Comparison of ENCODE assay signal across 20 cellular contexts in genomic region chr22:17725465-17725800, GRCh38. TPM values are rescaled to one million over a fixed set of nuclear protein-coding genes. Genes with fewer than 3 reads are reported as not detected.
DNase-seq lines count a peak whose midpoint lies in the region; ATAC-seq and TF ChIP-seq lines count a peak whose summit lies in the region.
"Had no signal": no experiment of that assay in that cellular context is flagged by ENCODE, and none has a peak within 500 bp of the region (broad histone marks: within the 10 kb centered on the region; RNA-seq: fewer than 3 reads in every experiment).

No MANE protein-coding gene starts in this region.

- no peaks in the 10 kb centered on the region for H3K27me3 Mint-ChIP-seq in stimulated activated naive CD8-positive, alpha-beta T cell treated with anti-CD3 and anti-CD28 coated beads, Interleukin-15, Interleukin-2, amounts not matched to agents 100 ng/mL and 50 ng/mL, for 24 hours
- no peaks in the 10 kb centered on the region for H3K27me3 Mint-ChIP-seq in progenitor cell of endocrine pancreas
- peaks cover 0 to 3% (median 0%) of the 10 kb centered on the region in 3 donors for H3K27me3 Mint-ChIP-seq in immature natural killer cell (ENCODE audit: low read depth in 3 of 3)
- H3K27me3 Mint-ChIP-seq: CD4-positive, alpha-beta T cell had no signal

- H3K4me3 ChIP-seq in ectodermal cell (ENCODE audit: insufficient read depth, low read depth, low read length): no peak overlapping the region
- H3K4me3 ChIP-seq: mucosa of descending colon, skin epidermis had no signal

- ATAC-seq in stimulated activated naive CD8-positive, alpha-beta T cell treated with anti-CD3 and anti-CD28 coated beads, Interleukin-15, Interleukin-2, amounts not matched to agents 100 U/mL and 50 U/mL, for 24 hours: no peak

- 78 to 89% methylated on average over 1 of the region's 1 CpG for WGBS in ectodermal cell, 2 experiments

- H3K4me1 Mint-ChIP-seq in stimulated activated naive CD8-positive, alpha-beta T cell treated with anti-CD3 and anti-CD28 coated beads, Interleukin-15, Interleukin-2, amounts not matched to agents 100 ng/mL and 50 ng/mL, for 24 hours (ENCODE audit: low read depth): peaks cover 16% of the 10 kb centered on the region
- H3K4me1 Mint-ChIP-seq in progenitor cell of endocrine pancreas (ENCODE audit: low read depth) (peaks cover 12% of the 10 kb centered on the region), immature natural killer cell (peaks cover 10 to 11% of the 10 kb centered on the region in 2 donors)

- no peaks in the 10 kb centered on the region for H3K9me3 ChIP-seq in ectodermal cell (ENCODE audit: control insufficient read depth, low read length)
- H3K9me3 ChIP-seq: mucosa of descending colon had no signal

- CTCF ChIA-PET in GM10248 (lab: Yijun Ruan, JAX): interaction anchor here (0.9 to 3.1 kb wide), 3 partner anchors 9 to 60 kb away, joined by 3 to 10 read pairs (median 6); no protein-coding TSS in a partner anchor

- H3K4me3 Mint-ChIP-seq in stimulated activated naive CD8-positive, alpha-beta T cell treated with anti-CD3 and anti-CD28 coated beads, Interleukin-15, Interleukin-2, amounts not matched to agents 100 ng/mL and 50 ng/mL, for 24 hours: no peak overlapping the region
- no peak overlapping the region for H3K4me3 Mint-ChIP-seq in progenitor cell of endocrine pancreas (ENCODE audit: low read depth)
- no peak overlapping the region for H3K4me3 Mint-ChIP-seq in immature natural killer cell
- H3K4me3 Mint-ChIP-seq: CD4-positive, alpha-beta T cell had no signal

- peaks cover 22% of the 10 kb centered on the region for H3K36me3 ChIP-seq in ectodermal cell (ENCODE audit: control insufficient read depth, insufficient read depth, low read length)

- no peaks in the 10 kb centered on the region for H3K4me1 ChIP-seq in ectodermal cell (ENCODE audit: control insufficient read depth, insufficient read depth, low read length)

- POLR2A ChIA-PET in GM10248 (lab: Yijun Ruan, JAX): interaction anchor here (0.6 to 0.7 kb wide), 2 partner anchors 9 to 16 kb away, joined by 4 to 6 read pairs; no protein-coding TSS in a partner anchor

- no peak for DNase-seq in stimulated activated naive CD8-positive, alpha-beta T cell treated with anti-CD3 and anti-CD28 coated beads, Interleukin-15, Interleukin-2, amounts not matched to agents 100 U/mL and 50 U/mL, for 24 hours
- DNase-seq in progenitor cell of endocrine pancreas (ENCODE audit: low spot score, unreplicated experiment): no peak
- DNase-seq in activated CD8-positive, alpha-beta memory T cell treated with anti-CD3 and anti-CD28 coated beads, Interleukin-2, amount 50 U/mL, for 48 hours: no peak
- no peak for DNase-seq in HT-29 (ENCODE audit: low spot score)
- DNase-seq in GM10248 (ENCODE audit: extremely low spot score): no peak
- no peak for DNase-seq in immature natural killer cell
- DNase-seq: ACHN; activated CD4-positive, CD25-positive, alpha-beta regulatory T cell; activated CD8-positive, alpha-beta memory T cell treated with anti-CD3 and anti-CD28 coated beads for 24 hours; CD4-positive, alpha-beta T cell; DMS79; mucosa of descending colon; NCI-H1105; NCI-H2107; NCI-H524 treated with DMSO at 0.1 percent for 48 hours; SIG-M5; stimulated activated CD4-positive, alpha-beta T cell treated with anti-CD3 and anti-CD28 coated beads, Interleukin-4, amount 100 ng/mL, for 4 hours had no signal

- H3K36me3 Mint-ChIP-seq in stimulated activated naive CD8-positive, alpha-beta T cell treated with anti-CD3 and anti-CD28 coated beads, Interleukin-15, Interleukin-2, amounts not matched to agents 100 ng/mL and 50 ng/mL, for 24 hours (ENCODE audit: low read depth): peaks cover 25% of the 10 kb centered on the region
- peaks cover 7% of the 10 kb centered on the region for H3K36me3 Mint-ChIP-seq in progenitor cell of endocrine pancreas (ENCODE audit: insufficient read depth)
- H3K36me3 Mint-ChIP-seq in immature natural killer cell: peaks cover 7 to 17% (median 11%) of the 10 kb centered on the region in 3 donors

- H3K27me3 ChIP-seq in ectodermal cell (ENCODE audit: control insufficient read depth, insufficient read depth, low read length, poor library complexity, severe bottlenecking): no peaks in the 10 kb centered on the region

- H3K9me3 Mint-ChIP-seq in stimulated activated naive CD8-positive, alpha-beta T cell treated with anti-CD3 and anti-CD28 coated beads, Interleukin-15, Interleukin-2, amounts not matched to agents 100 ng/mL and 50 ng/mL, for 24 hours: no peaks in the 10 kb centered on the region
- H3K9me3 Mint-ChIP-seq in progenitor cell of endocrine pancreas (ENCODE audit: low read depth): no peaks in the 10 kb centered on the region
- no peaks in the 10 kb centered on the region for H3K9me3 Mint-ChIP-seq in immature natural killer cell
- H3K9me3 Mint-ChIP-seq: CD4-positive, alpha-beta T cell had no signal

- peak overlapping the region; percentile 42 for H3K27ac ChIP-seq in ectodermal cell (ENCODE audit: insufficient read depth, low read depth, low read length, poor library complexity, severe bottlenecking)

- TF ChIP-seq CTCF in progenitor cell of endocrine pancreas (IDR thresholded peaks at IDR 0.05; ENCODE audit: unreplicated experiment) (no peak), GM10248 (IDR thresholded peaks at IDR 0.05; ENCODE audit: control extremely low read depth, extremely low read depth, low read depth, missing control alignments) (no peak)

- peak overlapping the region; percentile 42 for H3K27ac Mint-ChIP-seq in stimulated activated naive CD8-positive, alpha-beta T cell treated with anti-CD3 and anti-CD28 coated beads, Interleukin-15, Interleukin-2, amounts not matched to agents 100 ng/mL and 50 ng/mL, for 24 hours
- H3K27ac Mint-ChIP-seq in progenitor cell of endocrine pancreas (peak overlapping the region; percentile 42), immature natural killer cell (no peak overlapping the region)
- H3K27ac Mint-ChIP-seq: CD4-positive, alpha-beta T cell had no signal

RNA-seq across cellular contexts. Expression of gene BID, which starts 48.8 kb away (rescaled TPM):
- 26.9 TPM for polyA plus RNA-seq in ectodermal cell (2013, experiment 1 of 4)
- 21.3 TPM for polyA plus RNA-seq in ectodermal cell (2013, experiment 2 of 4)
- polyA plus RNA-seq in ectodermal cell (2013, experiment 3 of 4): 24.9 TPM
- 20.4 TPM for polyA plus RNA-seq in ectodermal cell (2013, experiment 4 of 4)
- 22.8 and 24.6 TPM in 2 replicates for total RNA-seq in progenitor cell of endocrine pancreas
- total RNA-seq in HT-29 (2014; rRNA removed; shearing (Covaris generic)): 290 and 308 TPM in 2 replicates
- 100 to 1,000 TPM; 110 to 180 (median 164) TPM for polyA plus RNA-seq in immature natural killer cell

Comparison
In these comparisons a context has a peak if more than half of its experiments do, and no peak if none do; other contexts are left out.
1. H3K27ac Mint-ChIP-seq: peak in stimulated activated naive CD8-positive, alpha-beta T cell treated with anti-CD3 and anti-CD28 coated beads, Interleukin-15, Interleukin-2, amounts not matched to agents 100 ng/mL and 50 ng/mL, for 24 hours (single experiment) and progenitor cell of endocrine pancreas (single experiment); none in immature natural killer cell (0 of 6).
2. RNA of gene BID, which starts 48.8 kb away (total RNA-seq): 290 to 308 TPM in HT-29; 22.8 to 24.6 TPM in progenitor cell of endocrine pancreas; every median in the first group is over 10 times any median in the second.